In the genomic region with DNA sequence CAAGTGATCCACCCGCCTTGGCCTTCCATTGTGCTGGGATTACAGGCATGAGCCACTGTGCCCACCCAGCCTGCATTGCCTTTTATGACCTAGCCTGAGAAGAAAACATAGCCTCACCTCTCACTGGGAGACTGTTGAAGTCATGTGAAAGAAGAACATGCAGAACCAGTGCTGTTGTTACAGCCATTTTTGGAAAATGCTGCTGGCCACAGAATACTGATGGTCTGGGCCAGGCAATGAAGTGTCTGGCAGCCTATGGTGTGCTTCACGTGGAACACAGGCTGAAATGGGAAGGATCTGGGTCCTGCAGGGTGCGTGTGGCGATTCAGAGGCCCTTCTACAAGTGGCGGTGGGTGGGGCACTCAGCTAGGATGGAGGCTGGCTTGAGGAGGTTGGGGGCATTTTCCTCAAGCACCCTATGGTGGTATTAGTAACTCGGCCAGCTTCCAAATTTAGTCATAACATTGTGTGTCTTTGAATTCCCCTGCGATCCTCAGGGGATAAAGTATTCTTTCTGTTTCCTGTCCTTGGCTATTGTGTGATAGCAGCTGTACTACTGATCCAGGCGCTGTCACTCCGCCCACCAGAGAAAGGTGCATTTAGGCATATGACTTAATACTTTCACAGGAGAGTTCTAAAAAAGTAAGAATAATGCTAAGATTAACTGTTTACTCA, we compare ENCODE assay signal across 12 cellular contexts. TPM values are rescaled to one million over a fixed set of nuclear protein-coding genes. Genes with fewer than 3 reads are reported as not detected.
DNase-seq lines count a peak whose midpoint lies in the region; ATAC-seq, FAIRE-seq and TF ChIP-seq lines count a peak whose summit lies in the region.
"Had no signal": no experiment of that assay in that cellular context is flagged by ENCODE, and none has a peak within 500 bp of the region (broad histone marks: within the 10 kb centered on the region; RNA-seq: fewer than 3 reads in every experiment).

No MANE protein-coding gene starts in this region.

- no peak for FAIRE-seq in frontal cortex (lab: Jason Lieb, UNC)
- FAIRE-seq: D721Med had no signal

- no peaks in the 10 kb centered on the region for H3K27me3 ChIP-seq in ovary

- 54 to 61% (median 61%) methylated on average over 9 of the region's 9 CpGs for WGBS in ovary, 3 donors

- no peak for TF ChIP-seq POLR2A in ovary (IDR thresholded peaks at IDR 0.05)

- intact Hi-C loops in ovary (cut with DNase I) (no loop called here), posterior vena cava (cut with DNase I) (loop anchor here in 1 of 2 donors (10.0 kb wide), 1 partner anchor 394 kb away; no protein-coding TSS in a partner anchor)

- H3K4me3 ChIP-seq in ovary = no peak overlapping the region

- TF ChIP-seq EP300 in ovary (IDR thresholded peaks at IDR 0.05) = no peak

- no peak for TF ChIP-seq CTCF in GM10248 (IDR thresholded peaks at IDR 0.05; ENCODE audit: control extremely low read depth, extremely low read depth, low read depth, missing control alignments)
- no peak for TF ChIP-seq CTCF in ovary (IDR thresholded peaks at IDR 0.05)

- DNase-seq in GM10248 (ENCODE audit: extremely low spot score) = peak; percentile 58
- peak; percentile 45 for DNase-seq in glomerular endothelial cell (ENCODE audit: extremely low read depth, low read depth, low spot score)
- DNase-seq in ovary = no peak
- no peak for DNase-seq in frontal cortex (ENCODE audit: low spot score in 2 of 2)
- DNase-seq in posterior vena cava (ENCODE audit: low spot score) = no peak
- DNase-seq: stimulated activated naive CD4-positive, alpha-beta T cell treated with Interleukin-2 at 50 U/mL for 16 hours had no signal

- no peaks in the 10 kb centered on the region for H3K4me1 ChIP-seq in ovary (ENCODE audit: insufficient read depth)

- ATAC-seq in GM21515 (IDR thresholded peaks at IDR 0.05; ENCODE audit: unreplicated experiment) (peak; percentile 64), HG03575 (IDR thresholded peaks at IDR 0.05; ENCODE audit: extremely low read depth, insufficient number of reproducible peaks, low FRiP score, unreplicated experiment) (peak; percentile 53), HG03457 (IDR thresholded peaks at IDR 0.05; ENCODE audit: unreplicated experiment) (no peak)
- ATAC-seq: activated CD4-positive, CD25-positive, alpha-beta regulatory T cell treated with anti-CD3 and anti-CD28 coated beads, Interleukin-2, amount 50 U/mL, for 24 hours; Panc1 had no signal

- CTCF ChIA-PET in GM10248 (lab: Yijun Ruan, JAX) = interaction anchor here (0.9 to 2.6 kb wide), 5 partner anchors 9 to 671 kb away, joined by 3 to 10 read pairs (median 4); partner anchors contain the start of genes ERC1, RAD52 and WNT5B

- no peak overlapping the region for H3K27ac ChIP-seq in ovary

- H3K9me3 ChIP-seq in ovary = no peaks in the 10 kb centered on the region

- no peaks in the 10 kb centered on the region for H3K36me3 ChIP-seq in ovary

- POLR2A ChIA-PET in GM10248 (lab: Yijun Ruan, JAX) = no interaction called here

RNA-seq across cellular contexts. Expression of gene RAD52, which starts 9.1 kb away (rescaled TPM):
- total RNA-seq in glomerular endothelial cell (10.6 and 12.5 TPM in 2 replicates), ovary (10 to 100 TPM; 11.4 to 20.2 (median 13.0) TPM), frontal cortex (10.6 TPM), posterior vena cava (10 to 100 TPM in 1 of 2 donors, 1 to 10 TPM in 1; 7.9 to 10.5 TPM)
- polyA plus RNA-seq in ovary = 10 to 100 TPM in 1 of 2 donors, 1 to 10 TPM in 1; 8.9 to 16.8 TPM

RNA-seq across cellular contexts. Expression of gene ERC1, which starts 32.4 kb away (rescaled TPM):
- total RNA-seq in glomerular endothelial cell (40.3 and 44.4 TPM in 2 replicates), ovary (10 to 100 TPM; 22.6 to 65.2 (median 54.3) TPM), frontal cortex (128 TPM), posterior vena cava (10 to 100 TPM; 84.0 to 92.2 TPM)
- 10 to 100 TPM; 10.4 to 32.2 TPM for polyA plus RNA-seq in ovary

Comparison
In these comparisons a context has a peak if more than half of its experiments do, and no peak if none do; other contexts are left out.
1. DNase-seq: peak in GM10248 (single experiment) and glomerular endothelial cell (single experiment); none in ovary (0 of 5), frontal cortex (0 of 2) and posterior vena cava (single experiment).